Comparison of ENCODE assay signal across 1 cellular context in genomic region chr20:51628533-51629398, GRCh38.
TF ChIP-seq lines count a peak whose summit lies in the region.

No MANE protein-coding gene starts in this region.

TF ChIP-seq in GM12878, 131 proteins besides CTCF, POLR2A, EP300 and RAD21 (continued from another document):
- TF ChIP-seq ZBTB11 (CRISPR knock-in tag; IDR thresholded peaks at IDR 0.05) (no peak), SMARCA5 (IDR thresholded peaks at IDR 0.05) (no peak), ZSCAN29 (IDR thresholded peaks at IDR 0.05) (no peak), ZNF207 (IDR thresholded peaks at IDR 0.05; ENCODE audit: borderline replicate concordance) (no peak), PKNOX1 (IDR thresholded peaks at IDR 0.05) (no peak), RELA (IDR thresholded peaks at IDR 0.05; ENCODE audit: borderline replicate concordance, partially characterized antibody) (no peak)
